16 cellular contexts compared by ENCODE assay signal in genomic region chr22:37880668-37881440, GRCh38. TPM values are rescaled to one million over a fixed set of nuclear protein-coding genes. Genes with fewer than 3 reads are reported as not detected.
DNase-seq lines count a peak whose midpoint lies in the region; TF ChIP-seq lines count a peak whose summit lies in the region.
"Had no signal": no experiment of that assay in that cellular context is flagged by ENCODE, and none has a peak within 500 bp of the region (broad histone marks: within the 10 kb centered on the region; RNA-seq: fewer than 3 reads in every experiment).

No MANE protein-coding gene starts in this region.

- H3K9ac ChIP-seq in skeletal muscle satellite cell (ENCODE audit: low read depth, low read length) = peak overlapping the region; percentile 4

- H3K4me1 ChIP-seq in skeletal muscle satellite cell (ENCODE audit: control insufficient read depth, insufficient read depth, low read length) = peaks cover 20% of the 10 kb centered on the region

- no peaks in the 10 kb centered on the region for H3K27me3 ChIP-seq in skeletal muscle satellite cell (ENCODE audit: control insufficient read depth, insufficient read depth, low read length)

- in situ Hi-C loops in G401 (cut with HindIII; ENCODE audit: low sequenced_read_pairs) = no loop called here

- H3K4me2 ChIP-seq in skeletal muscle satellite cell (ENCODE audit: low read length) = no peak overlapping the region

- H3K36me3 ChIP-seq in skeletal muscle satellite cell (ENCODE audit: insufficient read depth, low read length) = peaks cover 53% of the 10 kb centered on the region

- H3K4me3 ChIP-seq in cardiac fibroblast (replicated peaks in 1 of 2; ENCODE audit: low read depth in 2 of 2, low read length in 2 of 2) (no peak overlapping the region), skeletal muscle satellite cell (ENCODE audit: low read length) (no peak overlapping the region)

- DNase-seq in M059J (ENCODE audit: low read depth) (peak; percentile 14), cardiac fibroblast (ENCODE audit: low read depth in 2 of 2) (peak; percentile 51 to 74), globus pallidus (ENCODE audit: low spot score) (peak; percentile 76), G401 (ENCODE audit: low spot score) (no peak), GM20000 (ENCODE audit: low spot score) (no peak), OCI-M2 (lab: John Stamatoyannopoulos, UW; ENCODE audit: unreplicated experiment) (no peak), iPS-NIHi11 (ENCODE audit: low spot score) (no peak)
- DNase-seq: activated CD4-positive, alpha-beta T cell treated with anti-CD3 and anti-CD28 coated beads for 36 hours; activated T-cell treated with anti-CD3 and anti-CD28 coated beads, Interleukin-2, amount 50 U/mL, for 48 hours; CD4-positive, alpha-beta T cell; erythroblast; naive thymus-derived CD4-positive, alpha-beta T cell; NCI-H446 treated with DMSO at 0.1 percent for 48 hours; OCI-M1; T-cell had no signal

- H3K9me3 ChIP-seq in skeletal muscle satellite cell (replicated peaks; ENCODE audit: low read length) = no peaks in the 10 kb centered on the region

- TF ChIP-seq CTCF in cardiac fibroblast (IDR thresholded peaks at IDR 0.05; ENCODE audit: low read depth, low read length) = no peak
- no peak for TF ChIP-seq CTCF in GM20000 (IDR thresholded peaks at IDR 0.05; ENCODE audit: extremely low read depth, missing control alignments)

RNA-seq across cellular contexts. Expression of gene MICALL1, which starts 25.2 kb away (rescaled TPM):
- total RNA-seq in M059J (2014; rRNA removed; shearing (Covaris generic)) = 7.1 and 13.7 TPM in 2 replicates
- total RNA-seq in skeletal muscle satellite cell (2012; rRNA removed) = 28.4 and 36.7 TPM in 2 replicates
- 20.4 and 27.6 TPM in 2 replicates for total RNA-seq in G401 (2014; rRNA removed; shearing (Covaris generic))

RNA-seq across cellular contexts. Expression of gene EIF3L, which starts 31.6 kb away (rescaled TPM):
- total RNA-seq in M059J (2014; rRNA removed; shearing (Covaris generic)) = 136 and 156 TPM in 2 replicates
- 250 and 358 TPM in 2 replicates for total RNA-seq in skeletal muscle satellite cell (2012; rRNA removed)
- total RNA-seq in G401 (2014; rRNA removed; shearing (Covaris generic)) = 595 and 685 TPM in 2 replicates

RNA-seq across cellular contexts. Expression of gene ANKRD54, which starts 36.7 kb away (rescaled TPM):
- 17.0 and 20.6 TPM in 2 replicates for total RNA-seq in M059J (2014; rRNA removed; shearing (Covaris generic))
- 20.5 and 41.9 TPM in 2 replicates for total RNA-seq in skeletal muscle satellite cell (2012; rRNA removed)
- total RNA-seq in G401 (2014; rRNA removed; shearing (Covaris generic)) = 41.7 and 46.3 TPM in 2 replicates

RNA-seq across cellular contexts. Expression of gene GALR3, which starts 57.7 kb away (rescaled TPM):
- total RNA-seq in M059J (2014; rRNA removed; shearing (Covaris generic)) = not detected in 2 replicates
- total RNA-seq in skeletal muscle satellite cell (2012; rRNA removed) = not detected in 2 replicates
- total RNA-seq in G401 (2014; rRNA removed; shearing (Covaris generic)) = not detected in 2 replicates
- total RNA-seq: CD4-positive, alpha-beta T cell; naive thymus-derived CD4-positive, alpha-beta T cell; T-cell had no signal

Comparison
In these comparisons a context has a peak if more than half of its experiments do, and no peak if none do; other contexts are left out.
1. DNase-seq: peak in M059J (single experiment), cardiac fibroblast (2 of 2) and globus pallidus (single experiment); none in G401 (single experiment), GM20000 (single experiment), OCI-M2 (single experiment) and iPS-NIHi11 (single experiment).